Comparison of ENCODE assay signal across 1 cellular context in genomic region chr2:188665196-188665595, GRCh38.
TF ChIP-seq lines count a peak whose summit lies in the region.

No MANE protein-coding gene starts in this region.

TF ChIP-seq in SK-N-SH, 30 proteins besides CTCF, POLR2A, EP300 and RAD21 (continued from another document):
- no peak for TF ChIP-seq ZBTB33 (IDR thresholded peaks at IDR 0.05; ENCODE audit: borderline replicate concordance, low read depth)
- TF ChIP-seq FOSL2 (IDR thresholded peaks at IDR 0.05; ENCODE audit: borderline replicate concordance, low read depth) = peak; percentile 63; the same call in 1 of the 2 replicates
- TF ChIP-seq EZH2phosphoT487 (IDR thresholded peaks at IDR 0.05; ENCODE audit: borderline replicate concordance, low read depth) = no peak
- TF ChIP-seq GATA2 (CRISPR knock-in tag; IDR thresholded peaks at IDR 0.05) = no peak
- no peak for TF ChIP-seq USF2 (IDR thresholded peaks at IDR 0.05; ENCODE audit: borderline replicate concordance, low read depth, low read length)
- no peak for TF ChIP-seq USF1 (IDR thresholded peaks at IDR 0.05; ENCODE audit: borderline replicate concordance, low read depth)
